11 cellular contexts compared by ENCODE assay signal in the genomic region with DNA sequence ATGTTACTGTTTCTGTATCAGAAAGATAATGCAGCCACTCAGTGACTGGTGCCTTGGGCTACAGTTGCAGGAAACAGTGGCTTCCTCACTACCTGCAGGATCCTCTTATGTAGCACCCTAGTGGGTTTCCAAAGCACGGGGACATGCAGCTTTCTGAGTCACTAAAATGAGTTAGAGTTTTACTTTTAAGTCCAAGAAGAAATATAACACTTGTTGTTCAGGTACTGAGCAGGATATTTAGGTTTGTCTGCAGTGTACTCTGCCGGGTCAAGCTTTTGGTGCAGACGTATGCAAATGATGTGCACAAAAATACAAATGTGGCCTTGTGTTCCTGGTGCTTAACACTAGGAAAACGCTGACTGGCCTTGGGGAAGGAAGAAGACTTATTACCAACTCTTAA. TPM values are rescaled to one million over a fixed set of nuclear protein-coding genes. Genes with fewer than 3 reads are reported as not detected.
DNase-seq lines count a peak whose midpoint lies in the region; ATAC-seq, FAIRE-seq and TF ChIP-seq lines count a peak whose summit lies in the region.
"Had no signal": no experiment of that assay in that cellular context is flagged by ENCODE, and none has a peak within 500 bp of the region (broad histone marks: within the 10 kb centered on the region; RNA-seq: fewer than 3 reads in every experiment).

No MANE protein-coding gene starts in this region.

- H3K4me1 Mint-ChIP-seq in CD4-positive, CD25-positive, alpha-beta regulatory T cell, result peaks cover 22 to 63% (median 43%) of the 10 kb centered on the region in 4 donors
- peaks cover 48% of the 10 kb centered on the region for H3K4me1 Mint-ChIP-seq in activated CD8-positive, alpha-beta T cell treated with anti-CD3 and anti-CD28 coated beads, Interleukin-2, amount 10 ng/mL, durations not matched to agents 7 days and 5 days (ENCODE audit: low read depth)
- H3K4me1 Mint-ChIP-seq in naive B cell, result peaks cover 49 to 75% (median 68%) of the 10 kb centered on the region in 3 donors

- DNase-seq in CD4-positive, CD25-positive, alpha-beta regulatory T cell, result peak in 1 of 3 donors; percentile 72
- DNase-seq in activated CD8-positive, alpha-beta T cell treated with anti-CD3 and anti-CD28 coated beads, Interleukin-2, amount 10 ng/mL, durations not matched to agents 7 days and 5 days, result peak; percentile 65
- DNase-seq in naive B cell, result no peak
- DNase-seq in EL, result no peak
- DNase-seq in D721Med (ENCODE audit: insufficient read length, low spot score), result no peak
- DNase-seq in DMS114 treated with DMSO at 0.1 percent for 48 hours (lab: John Stamatoyannopoulos, UW; ENCODE audit: unreplicated experiment), result no peak

- peak; percentile 67 to 69 for ATAC-seq in CD4-positive, CD25-positive, alpha-beta regulatory T cell (ENCODE audit: low read depth in 2 of 2)
- ATAC-seq in GM21381 (IDR thresholded peaks at IDR 0.05; ENCODE audit: unreplicated experiment) (peak; percentile 41), naive B cell (ENCODE audit: low read depth in 2 of 2) (no peak), HG02798 (IDR thresholded peaks at IDR 0.05; ENCODE audit: poor library complexity, unreplicated experiment) (no peak)
- ATAC-seq in activated CD8-positive, alpha-beta T cell treated with anti-CD3 and anti-CD28 coated beads, Interleukin-2, amount 10 ng/mL, durations not matched to agents 7 days and 5 days, result peak; percentile 80
- ATAC-seq: K562 had no signal

- H3K4me1 ChIP-seq in CD4-positive, CD25-positive, alpha-beta regulatory T cell (ENCODE audit: control insufficient read depth, insufficient read depth, low read length, poor library complexity, severe bottlenecking), result peaks cover 33% of the 10 kb centered on the region

- no peaks in the 10 kb centered on the region for H3K27me3 ChIP-seq in CD4-positive, CD25-positive, alpha-beta regulatory T cell (ENCODE audit: control insufficient read depth, insufficient read depth, low read length)

- POLR2A ChIA-PET in activated CD8-positive, alpha-beta T cell treated with anti-CD3 and anti-CD28 coated beads, Interleukin-2, amount 10 ng/mL, durations not matched to agents 7 days and 5 days (lab: Charles Lee), result interaction anchor here (1.0 to 4.2 kb wide), 2 partner anchors 22 to 43 kb away, joined by 4 to 31 read pairs; a partner anchor contains a TSS

- H3K4me3 ChIP-seq in CD4-positive, CD25-positive, alpha-beta regulatory T cell (ENCODE audit: low read depth, low read length), result peak overlapping the region; percentile 64
- H3K4me3 ChIP-seq: K562 had no signal

- H3K27me3 Mint-ChIP-seq in CD4-positive, CD25-positive, alpha-beta regulatory T cell, result no peaks in the 10 kb centered on the region
- H3K27me3 Mint-ChIP-seq in activated CD8-positive, alpha-beta T cell treated with anti-CD3 and anti-CD28 coated beads, Interleukin-2, amount 10 ng/mL, durations not matched to agents 7 days and 5 days (ENCODE audit: low read depth), result no peaks in the 10 kb centered on the region
- no peaks in the 10 kb centered on the region for H3K27me3 Mint-ChIP-seq in naive B cell

- peak overlapping the region in 3 of 4 donors; percentile 31 to 71 (median 45) for H3K4me3 Mint-ChIP-seq in CD4-positive, CD25-positive, alpha-beta regulatory T cell
- H3K4me3 Mint-ChIP-seq in activated CD8-positive, alpha-beta T cell treated with anti-CD3 and anti-CD28 coated beads, Interleukin-2, amount 10 ng/mL, durations not matched to agents 7 days and 5 days, result peak overlapping the region; percentile 52
- H3K4me3 Mint-ChIP-seq in naive B cell, result peak overlapping the region; percentile 69 to 89 (median 83)

- H3K27ac ChIP-seq in CD4-positive, CD25-positive, alpha-beta regulatory T cell (ENCODE audit: insufficient read depth, low read length, poor library complexity, severe bottlenecking), result peak overlapping the region; percentile 45

- FAIRE-seq in D721Med (lab: Jason Lieb, UNC), result no peak
- FAIRE-seq: K562 had no signal

- H3K9me3 Mint-ChIP-seq in CD4-positive, CD25-positive, alpha-beta regulatory T cell, result no peaks in the 10 kb centered on the region
- no peaks in the 10 kb centered on the region for H3K9me3 Mint-ChIP-seq in activated CD8-positive, alpha-beta T cell treated with anti-CD3 and anti-CD28 coated beads, Interleukin-2, amount 10 ng/mL, durations not matched to agents 7 days and 5 days (ENCODE audit: insufficient read depth)
- no peaks in the 10 kb centered on the region for H3K9me3 Mint-ChIP-seq in naive B cell

- CTCF ChIA-PET in activated CD8-positive, alpha-beta T cell treated with anti-CD3 and anti-CD28 coated beads, Interleukin-2, amount 10 ng/mL, durations not matched to agents 7 days and 5 days (lab: Charles Lee), result interaction anchor here (1.1 to 2.5 kb wide), 4 partner anchors 19 to 41 kb away, joined by 3 to 17 read pairs (median 10); no protein-coding TSS in a partner anchor

- H3K36me3 ChIP-seq in CD4-positive, CD25-positive, alpha-beta regulatory T cell (ENCODE audit: control insufficient read depth, insufficient read depth, low read length), result peaks cover 5% of the 10 kb centered on the region

- no peak for TF ChIP-seq CTCF in D721Med (IDR thresholded peaks at IDR 0.05; ENCODE audit: insufficient read depth, missing control alignments)

- H3K9me3 ChIP-seq in CD4-positive, CD25-positive, alpha-beta regulatory T cell (ENCODE audit: control insufficient read depth in 2 of 2, low read length in 2 of 2), result no peaks in the 10 kb centered on the region

- H3K27ac Mint-ChIP-seq in CD4-positive, CD25-positive, alpha-beta regulatory T cell, result peak overlapping the region; percentile 93 to 98 (median 95)
- peak overlapping the region; percentile 86 for H3K27ac Mint-ChIP-seq in activated CD8-positive, alpha-beta T cell treated with anti-CD3 and anti-CD28 coated beads, Interleukin-2, amount 10 ng/mL, durations not matched to agents 7 days and 5 days
- peak overlapping the region; percentile 57 to 96 (median 84) for H3K27ac Mint-ChIP-seq in naive B cell

- peaks cover 6% of the 10 kb centered on the region for H3K36me3 Mint-ChIP-seq in CD4-positive, CD25-positive, alpha-beta regulatory T cell
- peaks cover 11% of the 10 kb centered on the region for H3K36me3 Mint-ChIP-seq in activated CD8-positive, alpha-beta T cell treated with anti-CD3 and anti-CD28 coated beads, Interleukin-2, amount 10 ng/mL, durations not matched to agents 7 days and 5 days (ENCODE audit: low read depth)
- H3K36me3 Mint-ChIP-seq in naive B cell, result no peaks in the 10 kb centered on the region

RNA-seq across cellular contexts. Expression of a gene that starts 22.0 kb away (rescaled TPM):
- 38.7 TPM for total RNA-seq in CD4-positive, CD25-positive, alpha-beta regulatory T cell
- 10 to 100 TPM; 39.8 to 47.3 (median 40.9) TPM for polyA plus RNA-seq in CD4-positive, CD25-positive, alpha-beta regulatory T cell
- 10 to 100 TPM; 40.9 to 42.5 TPM for total RNA-seq in activated CD8-positive, alpha-beta T cell treated with anti-CD3 and anti-CD28 coated beads, Interleukin-2, amount 10 ng/mL, durations not matched to agents 7 days and 5 days
- polyA plus RNA-seq in naive B cell (ENCODE audit: low read depth in 6 of 6), result 100 to 1,000 TPM in 2 of 6 donors, 10 to 100 TPM in 4; 84.6 to 115 (median 92.8) TPM

RNA-seq across cellular contexts. Expression of a gene that starts 43.4 kb away (rescaled TPM):
- total RNA-seq in CD4-positive, CD25-positive, alpha-beta regulatory T cell, result 28.2 TPM
- polyA plus RNA-seq in CD4-positive, CD25-positive, alpha-beta regulatory T cell, result 10 to 100 TPM; 68.4 to 83.2 (median 72.4) TPM
- total RNA-seq in activated CD8-positive, alpha-beta T cell treated with anti-CD3 and anti-CD28 coated beads, Interleukin-2, amount 10 ng/mL, durations not matched to agents 7 days and 5 days, result 10 to 100 TPM; 43.2 to 44.0 TPM
- polyA plus RNA-seq in naive B cell (ENCODE audit: low read depth in 6 of 6), result 10 to 100 TPM; 41.4 to 71.6 (median 48.7) TPM

RNA-seq across cellular contexts. Expression of a gene that starts 46.0 kb away (rescaled TPM):
- not detected for total RNA-seq in CD4-positive, CD25-positive, alpha-beta regulatory T cell
- polyA plus RNA-seq in CD4-positive, CD25-positive, alpha-beta regulatory T cell, result not detected
- total RNA-seq in activated CD8-positive, alpha-beta T cell treated with anti-CD3 and anti-CD28 coated beads, Interleukin-2, amount 10 ng/mL, durations not matched to agents 7 days and 5 days, result not detected
- not detected for polyA plus RNA-seq in naive B cell (ENCODE audit: low read depth in 6 of 6)
- total RNA-seq: H4, K562, osteocyte had no signal
- polyA plus RNA-seq: K562 had no signal

Comparison
In these comparisons a context has a peak if more than half of its experiments do, and no peak if none do; other contexts are left out.
1. ATAC-seq: peak in CD4-positive, CD25-positive, alpha-beta regulatory T cell (2 of 2), GM21381 (single experiment) and activated CD8-positive, alpha-beta T cell treated with anti-CD3 and anti-CD28 coated beads, Interleukin-2, amount 10 ng/mL, durations not matched to agents 7 days and 5 days (single experiment); none in naive B cell (0 of 2) and HG02798 (single experiment).
2. Peak in every context shown above with its lines, with median percentiles within 50 percentile points of each other: H3K27ac Mint-ChIP-seq and H3K4me3 Mint-ChIP-seq.